In the genomic region with DNA sequence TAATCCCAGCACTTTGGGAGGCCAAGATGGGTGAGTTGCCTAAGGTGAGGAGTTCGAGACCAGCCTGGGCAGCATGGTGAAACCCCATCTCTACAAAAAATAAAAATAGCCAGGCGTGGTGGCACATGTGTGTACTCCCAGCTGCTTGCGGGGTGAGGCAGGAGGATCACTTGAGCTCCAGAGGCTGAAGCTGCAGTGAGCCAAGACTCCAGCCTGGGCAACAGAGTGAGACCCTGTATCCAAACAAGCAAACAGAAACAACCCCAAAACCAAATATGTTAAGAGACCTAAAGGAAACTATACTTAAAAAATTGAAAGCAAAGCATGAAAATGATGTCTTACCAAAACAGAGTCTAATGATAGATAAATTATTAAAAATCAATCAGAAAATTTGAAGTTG, we compare ENCODE assay signal across 21 cellular contexts. TPM values are rescaled to one million over a fixed set of nuclear protein-coding genes. Genes with fewer than 3 reads are reported as not detected.
"Had no signal": no experiment of that assay in that cellular context is flagged by ENCODE, and none has a peak within 500 bp of the region (broad histone marks: within the 10 kb centered on the region; RNA-seq: fewer than 3 reads in every experiment).

No MANE protein-coding gene starts in this region.

- H3K4me1 ChIP-seq: ascending aorta, SJSA1 had no signal

- H3K9me3 Mint-ChIP-seq: activated CD8-positive, alpha-beta T cell treated with anti-CD3 and anti-CD28 coated beads for 36 hours; activated T-helper 17 cell treated with anti-CD3 and anti-CD28 coated beads, Interleukin-2, amount 50 U/mL, for 72 hours had no signal

- H3K27ac ChIP-seq: ascending aorta, coronary artery, heart right ventricle, SJSA1 had no signal

- H3K4me3 Mint-ChIP-seq: activated CD8-positive, alpha-beta T cell treated with anti-CD3 and anti-CD28 coated beads for 36 hours; activated T-helper 17 cell treated with anti-CD3 and anti-CD28 coated beads, Interleukin-2, amount 50 U/mL, for 72 hours had no signal

- H3K4me3 ChIP-seq: ascending aorta, coronary artery, heart right ventricle, SJSA1, smooth muscle cell had no signal

- H3K9me3 ChIP-seq: ascending aorta, heart right ventricle, SJSA1 had no signal

- H3K27me3 Mint-ChIP-seq: activated CD8-positive, alpha-beta T cell treated with anti-CD3 and anti-CD28 coated beads for 36 hours; activated T-helper 17 cell treated with anti-CD3 and anti-CD28 coated beads, Interleukin-2, amount 50 U/mL, for 72 hours had no signal

- ATAC-seq: activated CD8-positive, alpha-beta T cell treated with anti-CD3 and anti-CD28 coated beads for 36 hours; activated T-helper 17 cell treated with anti-CD3 and anti-CD28 coated beads, Interleukin-2, amount 50 U/mL, for 72 hours; heart right ventricle; left ventricle myocardium superior; right cardiac atrium had no signal

- DNase-seq: activated CD8-positive, alpha-beta memory T cell treated with anti-CD3 and anti-CD28 coated beads, Interleukin-2, amount 50 U/mL, for 4 hours; activated CD8-positive, alpha-beta T cell treated with anti-CD3 and anti-CD28 coated beads for 36 hours; effector CD8-positive, alpha-beta T cell; heart right ventricle; islet precursor cell; mesenchymal stem cell; right cardiac atrium; stimulated activated naive CD4-positive, alpha-beta T cell treated with Interleukin-2 at 50 U/mL for 16 hours; SW 1271 had no signal

RNA-seq across cellular contexts. Expression of a gene that starts 29.6 kb away (rescaled TPM):
- total RNA-seq: activated CD8-positive, alpha-beta T cell treated with anti-CD3 and anti-CD28 coated beads for 36 hours; activated T-helper 17 cell treated with anti-CD3 and anti-CD28 coated beads, Interleukin-2, amount 50 U/mL, for 72 hours; ascending aorta; bronchial epithelial cell; frontal cortex; heart right ventricle; left ventricle myocardium superior; posterior vena cava; right cardiac atrium; SJSA1; temporal lobe; ureter had no signal
- polyA plus RNA-seq: fibroblast of lung, heart right ventricle, right cardiac atrium, smooth muscle cell had no signal
